In the genomic region with DNA sequence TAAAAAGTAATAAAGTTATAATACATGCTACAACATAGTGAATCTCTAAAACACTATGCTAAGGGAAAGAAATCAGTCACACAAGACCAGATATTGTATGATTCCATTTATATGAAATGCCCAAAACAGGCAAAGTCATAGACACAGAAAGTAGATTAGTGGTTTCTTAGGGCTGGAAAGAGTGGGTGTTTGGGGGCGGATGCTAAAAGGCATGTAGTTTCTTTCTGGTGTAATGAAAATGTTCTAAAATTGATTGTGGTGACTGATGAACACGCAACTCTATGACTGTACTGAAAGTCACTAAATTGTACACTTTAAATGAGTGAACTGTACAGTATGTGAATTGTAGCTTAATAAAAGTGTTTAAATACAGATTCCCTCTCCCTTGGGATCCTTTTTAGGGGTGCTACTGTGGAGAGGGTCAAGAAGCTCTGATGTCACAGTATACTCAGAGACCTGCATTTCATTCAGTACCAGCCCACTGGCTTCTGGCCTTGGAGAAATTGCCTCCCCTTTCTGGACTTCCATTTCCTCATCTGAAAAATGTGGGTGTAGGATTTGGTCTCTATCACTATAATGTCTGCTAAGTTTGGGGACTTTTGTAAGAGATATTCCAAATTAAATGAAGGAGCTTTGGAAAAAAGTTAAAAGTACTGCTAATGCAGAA, we compare ENCODE assay signal across 11 cellular contexts. TPM values are rescaled to one million over a fixed set of nuclear protein-coding genes. Genes with fewer than 3 reads are reported as not detected.
DNase-seq lines count a peak whose midpoint lies in the region; ATAC-seq lines count a peak whose summit lies in the region.
"Had no signal": no experiment of that assay in that cellular context is flagged by ENCODE, and none has a peak within 500 bp of the region (broad histone marks: within the 10 kb centered on the region; RNA-seq: fewer than 3 reads in every experiment).

No MANE protein-coding gene starts in this region.

- H3K4me1 ChIP-seq in CD8-positive, alpha-beta memory T cell (ENCODE audit: insufficient read depth, low read length): peaks cover 18% of the 10 kb centered on the region
- H3K4me1 ChIP-seq: SJSA1 had no signal

- DNase-seq in CD8-positive, alpha-beta memory T cell: peak in 2 of 5 donors; percentile 11 to 14
- peak; percentile 82 for DNase-seq in activated naive CD4-positive, alpha-beta T cell treated with Interleukin-2 at 50 U/mL for 16 hours
- DNase-seq in stimulated activated CD4-positive, alpha-beta T cell treated with anti-CD3 and anti-CD28 coated beads, Interleukin-1b, Interleukin-23, amount 100 ng/mL, for 48 hours: peak; percentile 76
- no peak for DNase-seq in head of caudate nucleus
- no peak for DNase-seq in GM03348 (ENCODE audit: low spot score)
- no peak for DNase-seq in NCI-H345 (lab: John Stamatoyannopoulos, UW)
- no peak for DNase-seq in middle frontal gyrus (ENCODE audit: extremely low spot score, low spot score)
- DNase-seq: GM23248, NCI-H2029 treated with DMSO at 0.1 percent for 48 hours had no signal

- peaks cover 0 to 23% (median 4%) of the 10 kb centered on the region in 3 donors for H3K36me3 Mint-ChIP-seq in CD8-positive, alpha-beta memory T cell

- H3K4me3 Mint-ChIP-seq in CD8-positive, alpha-beta memory T cell: peak overlapping the region; percentile 33 to 83 (median 70)

- no peaks in the 10 kb centered on the region for H3K9me3 ChIP-seq in CD8-positive, alpha-beta memory T cell (ENCODE audit: low read length)
- H3K9me3 ChIP-seq: SJSA1 had no signal

- CTCF ChIA-PET in CD8-positive, alpha-beta memory T cell (lab: Charles Lee): interaction anchor here (0.9 to 1.7 kb wide), 12 partner anchors 8 to 675 kb away, joined by 3 to 7 read pairs (median 4); a partner anchor contains a TSS

- no peaks in the 10 kb centered on the region for H3K36me3 ChIP-seq in CD8-positive, alpha-beta memory T cell (ENCODE audit: insufficient read depth, low read length)
- H3K36me3 ChIP-seq: SJSA1 had no signal

- H3K4me3 ChIP-seq in CD8-positive, alpha-beta memory T cell (ENCODE audit: low read length): peak overlapping the region; percentile 23
- H3K4me3 ChIP-seq: GM23248, SJSA1 had no signal

- peaks cover 45 to 69% (median 61%) of the 10 kb centered on the region in 3 donors for H3K4me1 Mint-ChIP-seq in CD8-positive, alpha-beta memory T cell

- H3K27ac Mint-ChIP-seq in CD8-positive, alpha-beta memory T cell: peak overlapping the region; percentile 72 to 97 (median 92)

- intact Hi-C loops in head of caudate nucleus (cut with DNase I): no loop called here

- ATAC-seq in HG03565 (IDR thresholded peaks at IDR 0.05; ENCODE audit: unreplicated experiment): peak; percentile 77

- H3K9me3 Mint-ChIP-seq in CD8-positive, alpha-beta memory T cell: no peaks in the 10 kb centered on the region

- no peaks in the 10 kb centered on the region for H3K27me3 ChIP-seq in CD8-positive, alpha-beta memory T cell (ENCODE audit: insufficient read depth, low read length, poor library complexity, severe bottlenecking)

- peaks cover 0 to 3% of the 10 kb centered on the region in 2 donors for H3K27me3 Mint-ChIP-seq in CD8-positive, alpha-beta memory T cell

- H3K27ac ChIP-seq in CD8-positive, alpha-beta memory T cell (ENCODE audit: low read depth, low read length): no peak overlapping the region
- H3K27ac ChIP-seq: GM23248, SJSA1 had no signal

- POLR2A ChIA-PET in CD8-positive, alpha-beta memory T cell (lab: Charles Lee): interaction anchor here (0.9 to 1.5 kb wide), 4 partner anchors 58 to 110 kb away, joined by 4 to 6 read pairs (median 4); no protein-coding TSS in a partner anchor

RNA-seq across cellular contexts. Expression of a gene that starts 46.4 kb away (rescaled TPM):
- total RNA-seq in CD8-positive, alpha-beta memory T cell: 10 to 100 TPM; 25.0 to 26.4 TPM
- 59.2 TPM for polyA plus RNA-seq in CD8-positive, alpha-beta memory T cell
- total RNA-seq: GM23248 had no signal
- polyA plus RNA-seq: GM23248 had no signal

Comparison
In these comparisons a context has a peak if more than half of its experiments do, and no peak if none do; other contexts are left out.
1. DNase-seq: peak in activated naive CD4-positive, alpha-beta T cell treated with Interleukin-2 at 50 U/mL for 16 hours (single experiment) and stimulated activated CD4-positive, alpha-beta T cell treated with anti-CD3 and anti-CD28 coated beads, Interleukin-1b, Interleukin-23, amount 100 ng/mL, for 48 hours (single experiment); none in head of caudate nucleus (0 of 42), GM03348 (single experiment), NCI-H345 (single experiment) and middle frontal gyrus (single experiment).